7 cellular contexts compared by ENCODE assay signal in genomic region chr7:129169171-129169643, GRCh38. TPM values are rescaled to one million over a fixed set of nuclear protein-coding genes. Genes with fewer than 3 reads are reported as not detected.
DNase-seq lines count a peak whose midpoint lies in the region; ATAC-seq and TF ChIP-seq lines count a peak whose summit lies in the region.

No MANE protein-coding gene starts in this region.

- H3K27ac ChIP-seq in OCI-LY3 (ENCODE audit: low read length) (peak overlapping the region; percentile 94), brain microvascular endothelial cell (no peak overlapping the region)

- H3K4me3 ChIP-seq in OCI-LY3 (ENCODE audit: low read length) = peak overlapping the region; percentile 58
- peak overlapping the region; percentile 59 for H3K4me3 ChIP-seq in brain microvascular endothelial cell (ENCODE audit: low read depth, low read length)

- H3K9ac ChIP-seq in OCI-LY3 (ENCODE audit: low read length) = peak overlapping the region; percentile 70

- peak; percentile 39 for ATAC-seq in GM19438 (IDR thresholded peaks at IDR 0.05; ENCODE audit: low read depth, unreplicated experiment)
- peak; percentile 87 for ATAC-seq in left lobe of liver

- no peaks in the 10 kb centered on the region for H3K27me3 ChIP-seq in OCI-LY3 (ENCODE audit: low read depth, low read length)
- no peaks in the 10 kb centered on the region for H3K27me3 ChIP-seq in brain microvascular endothelial cell (replicated peaks)

- H3K4me1 ChIP-seq in OCI-LY3 (ENCODE audit: low read length) = peaks cover 71% of the 10 kb centered on the region

- no peak overlapping the region for H2AFZ ChIP-seq in OCI-LY3 (ENCODE audit: low read depth, low read length)

- H3K36me3 ChIP-seq in OCI-LY3 (replicated peaks; ENCODE audit: low read depth, low read length) (peaks cover 51% of the 10 kb centered on the region), brain microvascular endothelial cell (replicated peaks) (no peaks in the 10 kb centered on the region)

- DNase-seq in brain microvascular endothelial cell (no peak), left lobe of liver (ENCODE audit: low spot score) (peak; percentile 55), OCI-M1 (lab: John Stamatoyannopoulos, UW) (no peak), NCI-H2107 treated with DMSO at 0.1 percent for 48 hours (lab: John Stamatoyannopoulos, UW; ENCODE audit: unreplicated experiment) (no peak)
- DNase-seq in stimulated activated CD8-positive, alpha-beta memory T cell treated with anti-CD3 and anti-CD28 coated beads, Interleukin-4, amount 100 ng/mL, for 48 hours = peak; percentile 67

- no peak for TF ChIP-seq CTCF in OCI-LY3 (IDR thresholded peaks at IDR 0.05; ENCODE audit: low read depth, low read length)
- no peak for TF ChIP-seq CTCF in brain microvascular endothelial cell (IDR thresholded peaks at IDR 0.05; ENCODE audit: low read depth, low read length, missing control alignments)

- H3K4me2 ChIP-seq in OCI-LY3 (ENCODE audit: low read length) = peak overlapping the region; percentile 72

- in situ Hi-C loops in brain microvascular endothelial cell (cut with HindIII; ENCODE audit: low pct_ligation_motif_present, low sequenced_read_pairs) = no loop called here

- no peaks in the 10 kb centered on the region for H4K20me1 ChIP-seq in OCI-LY3 (ENCODE audit: insufficient read depth, low read length)

- H3K79me2 ChIP-seq in OCI-LY3 (ENCODE audit: low read length) = peaks cover 13% of the 10 kb centered on the region

- no peaks in the 10 kb centered on the region for H3K9me3 ChIP-seq in OCI-LY3 (ENCODE audit: insufficient read depth, low read length)

RNA-seq across cellular contexts. Expression of gene SMO, which starts 19.2 kb away (rescaled TPM):
- 22.1 TPM for total RNA-seq in left lobe of liver

RNA-seq across cellular contexts. Expression of gene TSPAN33, which starts 24.7 kb away (rescaled TPM):
- 33.7 TPM for total RNA-seq in left lobe of liver

RNA-seq across cellular contexts. Expression of gene AHCYL2, which starts 55.6 kb away (rescaled TPM):
- total RNA-seq in left lobe of liver = 9.9 TPM

Comparison
In these comparisons a context has a peak if more than half of its experiments do, and no peak if none do; other contexts are left out.
1. DNase-seq: peak in left lobe of liver (single experiment) and stimulated activated CD8-positive, alpha-beta memory T cell treated with anti-CD3 and anti-CD28 coated beads, Interleukin-4, amount 100 ng/mL, for 48 hours (single experiment); none in brain microvascular endothelial cell (single experiment), OCI-M1 (single experiment) and NCI-H2107 treated with DMSO at 0.1 percent for 48 hours (single experiment).